In the genomic region with DNA sequence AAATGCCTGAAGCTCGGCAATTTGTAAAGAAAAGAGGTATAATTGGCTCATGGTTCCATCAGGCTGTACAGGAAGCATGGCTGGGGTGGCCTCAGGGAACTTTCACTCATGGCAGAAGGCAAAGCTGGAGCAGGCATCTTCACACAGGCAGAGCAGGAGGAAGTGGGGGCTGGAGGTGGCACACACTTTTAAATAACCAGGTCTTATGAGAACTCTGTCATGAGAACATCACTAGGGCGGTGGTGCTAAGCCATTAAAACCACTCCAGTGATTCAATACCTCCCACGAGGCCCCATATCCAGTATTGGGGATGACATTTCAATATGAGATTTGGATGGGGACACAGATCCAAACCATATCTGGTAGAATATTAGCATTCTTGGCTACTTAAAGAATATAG, we compare ENCODE assay signal across 24 cellular contexts.
"Had no signal": no experiment of that assay in that cellular context is flagged by ENCODE, and none has a peak within 500 bp of the region (broad histone marks: within the 10 kb centered on the region; RNA-seq: fewer than 3 reads in every experiment).

No MANE protein-coding gene starts in this region.

- H3K9me3 ChIP-seq: left ventricle myocardium inferior, ovary, right atrium auricular region, right lobe of liver, suprapubic skin, thoracic aorta, tibial artery, upper lobe of right lung had no signal

- H3K4me3 Mint-ChIP-seq: mesothelial cell of epicardium; natural killer cell treated with Interleukin-12 subunit alpha and Interleukin-12 subunit beta and Interleukin-15 and Interleukin-18, amount 100 ng/mL, for 72 hours; stimulated activated memory B cell treated with anti-CD40 and anti-IgM and Interleukin-4, amounts not matched to agents 10 μg/mL and 1 μg/mL and 100 μg/mL, for 72 hours had no signal

- H3K9me3 Mint-ChIP-seq: naive B cell; natural killer cell treated with Interleukin-12 subunit alpha and Interleukin-12 subunit beta and Interleukin-15 and Interleukin-18, amount 100 ng/mL, for 72 hours; stimulated activated memory B cell treated with anti-CD40 and anti-IgM and Interleukin-4, amounts not matched to agents 10 μg/mL and 1 μg/mL and 100 μg/mL, for 72 hours had no signal

- H3K4me3 ChIP-seq: left ventricle myocardium inferior, lung, ovary, right atrium auricular region, right lobe of liver, smooth muscle cell, suprapubic skin, thoracic aorta, tibial artery, upper lobe of right lung had no signal

- H3K36me3 Mint-ChIP-seq: naive B cell; natural killer cell treated with Interleukin-12 subunit alpha and Interleukin-12 subunit beta and Interleukin-15 and Interleukin-18, amount 100 ng/mL, for 72 hours; stimulated activated memory B cell treated with anti-CD40 and anti-IgM and Interleukin-4, amounts not matched to agents 10 μg/mL and 1 μg/mL and 100 μg/mL, for 72 hours had no signal

- H3K4me1 Mint-ChIP-seq: naive B cell; stimulated activated memory B cell treated with anti-CD40 and anti-IgM and Interleukin-4, amounts not matched to agents 10 μg/mL and 1 μg/mL and 100 μg/mL, for 72 hours had no signal

- H3K27me3 Mint-ChIP-seq: natural killer cell treated with Interleukin-12 subunit alpha and Interleukin-12 subunit beta and Interleukin-15 and Interleukin-18, amount 100 ng/mL, for 72 hours; progenitor cell of endocrine pancreas had no signal

- H3K27ac Mint-ChIP-seq: mesothelial cell of epicardium; progenitor cell of endocrine pancreas; stimulated activated memory B cell treated with anti-CD40 and anti-IgM and Interleukin-4, amounts not matched to agents 10 μg/mL and 1 μg/mL and 100 μg/mL, for 72 hours had no signal

- H3K36me3 ChIP-seq: ovary, right lobe of liver, suprapubic skin, tibial artery, upper lobe of right lung had no signal

- H3K4me1 ChIP-seq: right lobe of liver, suprapubic skin had no signal

- H3K4me2 ChIP-seq: smooth muscle cell had no signal

- ATAC-seq: right lobe of liver; stimulated activated memory B cell treated with anti-CD40 and anti-IgM and Interleukin-4, amounts not matched to agents 10 μg/mL and 1 μg/mL and 100 μg/mL, for 72 hours; upper lobe of right lung had no signal

- H3K27ac ChIP-seq: left ventricle myocardium inferior, ovary, right atrium auricular region, right lobe of liver, suprapubic skin, thoracic aorta, tibial artery, upper lobe of right lung had no signal

- DNase-seq: hippocampal formation; kidney; left ventricle myocardium inferior; mesendoderm; naive B cell; ovary; right lobe of liver; stimulated activated CD4-positive, alpha-beta T cell treated with anti-CD3 and anti-CD28 coated beads, Interleukin-1b, Interleukin-23, amount 100 ng/mL, for 48 hours; stimulated activated CD4-positive, alpha-beta T cell treated with anti-CD3 and anti-CD28 coated beads, Interleukin-2, amount 100 ng/mL, for 48 hours; stimulated activated CD4-positive, alpha-beta T cell treated with anti-CD3 and anti-CD28 coated beads, Interleukin-4, amount 100 ng/mL, for 4 hours; stimulated activated CD8-positive, alpha-beta memory T cell treated with anti-CD3 and anti-CD28 coated beads, Interleukin-4, amount 100 ng/mL, for 48 hours; stimulated activated naive CD4-positive, alpha-beta T cell treated with Interleukin-2 at 50 U/mL for 16 hours; tibial artery; trophoblast cell; upper lobe of right lung had no signal
